ENCODE assay signal across 19 cellular contexts in genomic region chr3:185653949-185654757, GRCh38.
"Had no signal": no experiment of that assay in that cellular context is flagged by ENCODE, and none has a peak within 500 bp of the region (broad histone marks: within the 10 kb centered on the region; RNA-seq: fewer than 3 reads in every experiment).

No MANE protein-coding gene starts in this region.

- H3K27ac ChIP-seq: epithelial cell of prostate, thoracic aorta had no signal

- H3K4me3 ChIP-seq: ascending aorta, gastroesophageal sphincter, left ventricle myocardium inferior, ovary, skin epidermis, stomach, thoracic aorta had no signal

- H3K27ac Mint-ChIP-seq: activated CD4-positive, alpha-beta memory T cell treated with anti-CD3 and anti-CD28 coated beads, Interleukin-2, amount 10 ng/mL, durations not matched to agents 7 days and 5 days; activated naive CD8-positive, alpha-beta T cell treated with anti-CD3 and anti-CD28 coated beads, Interleukin-2, amount 10 ng/mL, durations not matched to agents 7 days and 5 days; nephron progenitor cell had no signal

- H3K9me3 Mint-ChIP-seq: activated CD4-positive, alpha-beta memory T cell treated with anti-CD3 and anti-CD28 coated beads, Interleukin-2, amount 10 ng/mL, durations not matched to agents 7 days and 5 days; activated naive CD8-positive, alpha-beta T cell treated with anti-CD3 and anti-CD28 coated beads, Interleukin-2, amount 10 ng/mL, durations not matched to agents 7 days and 5 days; nephron progenitor cell had no signal

- H3K36me3 ChIP-seq: ascending aorta, gastroesophageal sphincter, left ventricle myocardium inferior, ovary, thoracic aorta had no signal

- H3K27me3 Mint-ChIP-seq: activated CD4-positive, alpha-beta memory T cell treated with anti-CD3 and anti-CD28 coated beads, Interleukin-2, amount 10 ng/mL, durations not matched to agents 7 days and 5 days had no signal

- H3K27me3 ChIP-seq: ascending aorta, gastroesophageal sphincter, ovary, stomach had no signal

- H3K4me1 Mint-ChIP-seq: activated naive CD8-positive, alpha-beta T cell treated with anti-CD3 and anti-CD28 coated beads, Interleukin-2, amount 10 ng/mL, durations not matched to agents 7 days and 5 days had no signal

- H3K9me3 ChIP-seq: ascending aorta, gastroesophageal sphincter, left ventricle myocardium inferior, ovary, stomach, thoracic aorta had no signal

- H3K4me3 Mint-ChIP-seq: activated CD4-positive, alpha-beta memory T cell treated with anti-CD3 and anti-CD28 coated beads, Interleukin-2, amount 10 ng/mL, durations not matched to agents 7 days and 5 days; activated naive CD8-positive, alpha-beta T cell treated with anti-CD3 and anti-CD28 coated beads, Interleukin-2, amount 10 ng/mL, durations not matched to agents 7 days and 5 days; nephron progenitor cell had no signal

- DNase-seq: activated CD4-positive, alpha-beta memory T cell treated with anti-CD3 and anti-CD28 coated beads, Interleukin-2, amount 10 ng/mL, durations not matched to agents 7 days and 5 days; activated CD8-positive, alpha-beta memory T cell treated with anti-CD3 and anti-CD28 coated beads, Interleukin-2, amount 50 U/mL, for 4 hours; activated naive CD8-positive, alpha-beta T cell treated with anti-CD3 and anti-CD28 coated beads, Interleukin-2, amount 10 ng/mL, durations not matched to agents 7 days and 5 days; central memory CD4-positive, alpha-beta T cell; cortex of kidney; effector memory CD4-positive, alpha-beta T cell; left ventricle myocardium inferior; mesenchymal stem cell; nephron progenitor cell; ovary; stimulated activated CD4-positive, alpha-beta T cell treated with anti-CD3 and anti-CD28 coated beads, Interleukin-4, amount 100 ng/mL, for 4 hours; stomach; SW 1271; T-helper 9 cell had no signal

- H3K36me3 Mint-ChIP-seq: activated naive CD8-positive, alpha-beta T cell treated with anti-CD3 and anti-CD28 coated beads, Interleukin-2, amount 10 ng/mL, durations not matched to agents 7 days and 5 days had no signal
